In the genomic region with DNA sequence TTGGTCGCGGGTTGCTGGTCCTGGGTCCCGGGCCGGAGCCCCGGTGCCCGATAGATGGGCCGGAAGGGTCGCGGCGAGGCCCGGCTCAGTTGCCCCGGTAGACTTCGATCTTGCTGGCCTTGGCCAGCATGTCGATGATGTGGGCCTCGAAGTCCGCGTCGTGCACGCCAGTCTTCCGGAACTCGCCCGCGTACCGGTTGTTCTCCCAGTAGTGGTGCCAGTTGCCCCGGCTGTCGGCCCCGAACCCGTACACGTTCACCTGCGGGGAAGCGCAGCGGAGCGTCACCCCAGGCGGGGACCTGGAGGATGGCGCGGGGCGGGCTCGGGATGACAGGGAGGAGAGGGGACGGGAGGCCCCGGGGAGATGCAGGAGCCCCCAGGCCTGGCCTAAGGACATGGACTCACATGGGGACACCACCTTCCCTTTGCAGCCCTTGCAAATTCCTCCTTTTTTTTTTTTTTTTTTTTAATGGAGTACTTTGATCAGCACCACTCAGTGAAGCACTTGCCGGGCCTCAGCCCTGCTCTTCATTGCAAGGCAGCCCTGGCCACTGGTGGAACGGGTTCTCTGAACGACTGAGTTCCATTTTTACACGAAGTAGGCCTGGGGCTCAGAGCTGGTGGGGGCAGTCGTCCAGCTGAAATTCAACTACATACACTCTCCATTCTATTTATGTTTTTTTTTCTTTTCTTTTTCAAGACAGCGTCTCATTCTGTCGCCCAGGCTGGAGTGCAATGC, we compare ENCODE assay signal across 1 cellular context.
TF ChIP-seq lines count a peak whose summit lies in the region.

No MANE protein-coding gene starts in this region.

TF ChIP-seq in HEK293, 187 proteins besides CTCF, POLR2A, EP300 and RAD21 (continued from another document and continues in another):
- TF ChIP-seq, protein P1, sequence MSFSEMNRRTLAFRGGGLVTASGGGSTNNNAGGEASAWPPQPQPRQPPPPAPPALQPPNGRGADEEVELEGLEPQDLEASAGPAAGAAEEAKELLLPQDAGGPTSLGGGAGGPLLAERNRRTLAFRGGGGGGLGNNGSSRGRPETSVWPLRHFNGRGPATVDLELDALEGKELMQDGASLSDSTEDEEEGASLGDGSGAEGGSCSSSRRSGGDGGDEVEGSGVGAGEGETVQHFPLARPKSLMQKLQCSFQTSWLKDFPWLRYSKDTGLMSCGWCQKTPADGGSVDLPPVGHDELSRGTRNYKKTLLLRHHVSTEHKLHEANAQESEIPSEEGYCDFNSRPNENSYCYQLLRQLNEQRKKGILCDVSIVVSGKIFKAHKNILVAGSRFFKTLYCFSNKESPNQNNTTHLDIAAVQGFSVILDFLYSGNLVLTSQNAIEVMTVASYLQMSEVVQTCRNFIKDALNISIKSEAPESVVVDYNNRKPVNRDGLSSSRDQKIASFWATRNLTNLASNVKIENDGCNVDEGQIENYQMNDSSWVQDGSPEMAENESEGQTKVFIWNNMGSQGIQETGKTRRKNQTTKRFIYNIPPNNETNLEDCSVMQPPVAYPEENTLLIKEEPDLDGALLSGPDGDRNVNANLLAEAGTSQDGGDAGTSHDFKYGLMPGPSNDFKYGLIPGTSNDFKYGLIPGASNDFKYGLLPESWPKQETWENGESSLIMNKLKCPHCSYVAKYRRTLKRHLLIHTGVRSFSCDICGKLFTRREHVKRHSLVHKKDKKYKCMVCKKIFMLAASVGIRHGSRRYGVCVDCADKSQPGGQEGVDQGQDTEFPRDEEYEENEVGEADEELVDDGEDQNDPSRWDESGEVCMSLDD (tag by site-specific recombination; IDR thresholded peaks at IDR 0.05) = peak; percentile 66; the same call in 1 of the 2 replicates
- no peak for TF ChIP-seq ZNF223 (tag by site-specific recombination; IDR thresholded peaks at IDR 0.05)
- no peak for TF ChIP-seq HOXA7 (CRISPR knock-in tag; IDR thresholded peaks at IDR 0.05; ENCODE audit: borderline replicate concordance)
- no peak for TF ChIP-seq SP2 (tag by site-specific recombination; IDR thresholded peaks at IDR 0.05)
- TF ChIP-seq KLF9 (tag by site-specific recombination; IDR thresholded peaks at IDR 0.05; ENCODE audit: low read depth) = peak; percentile 41; the same call in 1 of the 2 replicates
- no peak for TF ChIP-seq ZNF302 (tag by site-specific recombination; IDR thresholded peaks at IDR 0.05; ENCODE audit: low read depth)
- peak; percentile 28; the same call in 1 of the 2 replicates for TF ChIP-seq SP3 (tag by site-specific recombination; IDR thresholded peaks at IDR 0.05)
- TF ChIP-seq WT1 (tag by site-specific recombination; IDR thresholded peaks at IDR 0.05) = no peak
- TF ChIP-seq ZNF221 (tag by site-specific recombination; IDR thresholded peaks at IDR 0.05; ENCODE audit: borderline replicate concordance) = no peak
- TF ChIP-seq ZBTB7A (tag by site-specific recombination; IDR thresholded peaks at IDR 0.05; ENCODE audit: low read depth) = no peak
- TF ChIP-seq ZFP37 (tag by site-specific recombination; IDR thresholded peaks at IDR 0.05) = peak; percentile 27; the same call in 1 of the 2 replicates
- TF ChIP-seq, protein P2, sequence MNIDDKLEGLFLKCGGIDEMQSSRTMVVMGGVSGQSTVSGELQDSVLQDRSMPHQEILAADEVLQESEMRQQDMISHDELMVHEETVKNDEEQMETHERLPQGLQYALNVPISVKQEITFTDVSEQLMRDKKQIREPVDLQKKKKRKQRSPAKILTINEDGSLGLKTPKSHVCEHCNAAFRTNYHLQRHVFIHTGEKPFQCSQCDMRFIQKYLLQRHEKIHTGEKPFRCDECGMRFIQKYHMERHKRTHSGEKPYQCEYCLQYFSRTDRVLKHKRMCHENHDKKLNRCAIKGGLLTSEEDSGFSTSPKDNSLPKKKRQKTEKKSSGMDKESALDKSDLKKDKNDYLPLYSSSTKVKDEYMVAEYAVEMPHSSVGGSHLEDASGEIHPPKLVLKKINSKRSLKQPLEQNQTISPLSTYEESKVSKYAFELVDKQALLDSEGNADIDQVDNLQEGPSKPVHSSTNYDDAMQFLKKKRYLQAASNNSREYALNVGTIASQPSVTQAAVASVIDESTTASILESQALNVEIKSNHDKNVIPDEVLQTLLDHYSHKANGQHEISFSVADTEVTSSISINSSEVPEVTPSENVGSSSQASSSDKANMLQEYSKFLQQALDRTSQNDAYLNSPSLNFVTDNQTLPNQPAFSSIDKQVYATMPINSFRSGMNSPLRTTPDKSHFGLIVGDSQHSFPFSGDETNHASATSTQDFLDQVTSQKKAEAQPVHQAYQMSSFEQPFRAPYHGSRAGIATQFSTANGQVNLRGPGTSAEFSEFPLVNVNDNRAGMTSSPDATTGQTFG (tag by site-specific recombination; IDR thresholded peaks at IDR 0.05; ENCODE audit: borderline replicate concordance) = no peak
- TF ChIP-seq ZSCAN16 (tag by site-specific recombination; IDR thresholded peaks at IDR 0.05) = no peak
- no peak for TF ChIP-seq ZNF211 (tag by site-specific recombination; IDR thresholded peaks at IDR 0.05; ENCODE audit: low read depth)
- peak; percentile 27; the same call in 1 of the 2 replicates for TF ChIP-seq YY2 (tag by site-specific recombination; IDR thresholded peaks at IDR 0.05)
- peak; percentile 84 for TF ChIP-seq ZXDB (tag by site-specific recombination; IDR thresholded peaks at IDR 0.05)
- 0 out of 2 replicates have a peak, but pooled peaks have one; percentile 15 for TF ChIP-seq ZNF610 (tag by site-specific recombination; IDR thresholded peaks at IDR 0.05; ENCODE audit: borderline replicate concordance)
- 0 out of 2 replicates have a peak, but pooled peaks have one; percentile 23 for TF ChIP-seq ZNF10 (tag by site-specific recombination; IDR thresholded peaks at IDR 0.05)
- TF ChIP-seq, protein P3, sequence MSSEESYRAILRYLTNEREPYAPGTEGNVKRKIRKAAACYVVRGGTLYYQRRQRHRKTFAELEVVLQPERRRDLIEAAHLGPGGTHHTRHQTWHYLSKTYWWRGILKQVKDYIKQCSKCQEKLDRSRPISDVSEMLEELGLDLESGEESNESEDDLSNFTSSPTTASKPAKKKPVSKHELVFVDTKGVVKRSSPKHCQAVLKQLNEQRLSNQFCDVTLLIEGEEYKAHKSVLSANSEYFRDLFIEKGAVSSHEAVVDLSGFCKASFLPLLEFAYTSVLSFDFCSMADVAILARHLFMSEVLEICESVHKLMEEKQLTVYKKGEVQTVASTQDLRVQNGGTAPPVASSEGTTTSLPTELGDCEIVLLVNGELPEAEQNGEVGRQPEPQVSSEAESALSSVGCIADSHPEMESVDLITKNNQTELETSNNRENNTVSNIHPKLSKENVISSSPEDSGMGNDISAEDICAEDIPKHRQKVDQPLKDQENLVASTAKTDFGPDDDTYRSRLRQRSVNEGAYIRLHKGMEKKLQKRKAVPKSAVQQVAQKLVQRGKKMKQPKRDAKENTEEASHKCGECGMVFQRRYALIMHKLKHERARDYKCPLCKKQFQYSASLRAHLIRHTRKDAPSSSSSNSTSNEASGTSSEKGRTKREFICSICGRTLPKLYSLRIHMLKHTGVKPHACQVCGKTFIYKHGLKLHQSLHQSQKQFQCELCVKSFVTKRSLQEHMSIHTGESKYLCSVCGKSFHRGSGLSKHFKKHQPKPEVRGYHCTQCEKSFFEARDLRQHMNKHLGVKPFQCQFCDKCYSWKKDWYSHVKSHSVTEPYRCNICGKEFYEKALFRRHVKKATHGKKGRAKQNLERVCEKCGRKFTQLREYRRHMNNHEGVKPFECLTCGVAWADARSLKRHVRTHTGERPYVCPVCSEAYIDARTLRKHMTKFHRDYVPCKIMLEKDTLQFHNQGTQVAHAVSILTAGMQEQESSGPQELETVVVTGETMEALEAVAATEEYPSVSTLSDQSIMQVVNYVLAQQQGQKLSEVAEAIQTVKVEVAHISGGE (tag by site-specific recombination; conservative IDR thresholded peaks at IDR 0.05; ENCODE audit: low read depth) = peak; percentile 48; the same call in 1 of the 2 replicates
- no peak for TF ChIP-seq ZNF2 (tag by site-specific recombination; IDR thresholded peaks at IDR 0.05)
- no peak for TF ChIP-seq ZNF280C (tag by site-specific recombination; IDR thresholded peaks at IDR 0.05)
- TF ChIP-seq, protein P4, sequence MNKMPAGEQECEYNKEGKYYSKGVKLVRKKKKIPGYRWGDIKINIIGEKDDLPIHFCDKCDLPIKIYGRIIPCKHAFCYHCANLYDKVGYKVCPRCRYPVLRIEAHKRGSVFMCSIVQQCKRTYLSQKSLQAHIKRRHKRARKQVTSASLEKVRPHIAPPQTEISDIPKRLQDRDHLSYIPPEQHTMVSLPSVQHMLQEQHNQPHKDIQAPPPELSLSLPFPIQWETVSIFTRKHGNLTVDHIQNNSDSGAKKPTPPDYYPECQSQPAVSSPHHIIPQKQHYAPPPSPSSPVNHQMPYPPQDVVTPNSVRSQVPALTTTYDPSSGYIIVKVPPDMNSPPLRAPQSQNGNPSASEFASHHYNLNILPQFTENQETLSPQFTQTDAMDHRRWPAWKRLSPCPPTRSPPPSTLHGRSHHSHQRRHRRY (tag by site-specific recombination; IDR thresholded peaks at IDR 0.05) = no peak
- TF ChIP-seq ZSCAN30 (tag by site-specific recombination; IDR thresholded peaks at IDR 0.05) = 0 out of 2 replicates have a peak, but pooled peaks have one; percentile 20
- TF ChIP-seq ZNF843 (tag by site-specific recombination; IDR thresholded peaks at IDR 0.05) = no peak
- TF ChIP-seq, protein P5, sequence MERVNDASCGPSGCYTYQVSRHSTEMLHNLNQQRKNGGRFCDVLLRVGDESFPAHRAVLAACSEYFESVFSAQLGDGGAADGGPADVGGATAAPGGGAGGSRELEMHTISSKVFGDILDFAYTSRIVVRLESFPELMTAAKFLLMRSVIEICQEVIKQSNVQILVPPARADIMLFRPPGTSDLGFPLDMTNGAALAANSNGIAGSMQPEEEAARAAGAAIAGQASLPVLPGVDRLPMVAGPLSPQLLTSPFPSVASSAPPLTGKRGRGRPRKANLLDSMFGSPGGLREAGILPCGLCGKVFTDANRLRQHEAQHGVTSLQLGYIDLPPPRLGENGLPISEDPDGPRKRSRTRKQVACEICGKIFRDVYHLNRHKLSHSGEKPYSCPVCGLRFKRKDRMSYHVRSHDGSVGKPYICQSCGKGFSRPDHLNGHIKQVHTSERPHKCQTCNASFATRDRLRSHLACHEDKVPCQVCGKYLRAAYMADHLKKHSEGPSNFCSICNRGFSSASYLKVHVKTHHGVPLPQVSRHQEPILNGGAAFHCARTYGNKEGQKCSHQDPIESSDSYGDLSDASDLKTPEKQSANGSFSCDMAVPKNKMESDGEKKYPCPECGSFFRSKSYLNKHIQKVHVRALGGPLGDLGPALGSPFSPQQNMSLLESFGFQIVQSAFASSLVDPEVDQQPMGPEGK (tag by site-specific recombination; IDR thresholded peaks at IDR 0.05) = peak; percentile 48; the same call in 1 of the 2 replicates
- TF ChIP-seq, protein P6, sequence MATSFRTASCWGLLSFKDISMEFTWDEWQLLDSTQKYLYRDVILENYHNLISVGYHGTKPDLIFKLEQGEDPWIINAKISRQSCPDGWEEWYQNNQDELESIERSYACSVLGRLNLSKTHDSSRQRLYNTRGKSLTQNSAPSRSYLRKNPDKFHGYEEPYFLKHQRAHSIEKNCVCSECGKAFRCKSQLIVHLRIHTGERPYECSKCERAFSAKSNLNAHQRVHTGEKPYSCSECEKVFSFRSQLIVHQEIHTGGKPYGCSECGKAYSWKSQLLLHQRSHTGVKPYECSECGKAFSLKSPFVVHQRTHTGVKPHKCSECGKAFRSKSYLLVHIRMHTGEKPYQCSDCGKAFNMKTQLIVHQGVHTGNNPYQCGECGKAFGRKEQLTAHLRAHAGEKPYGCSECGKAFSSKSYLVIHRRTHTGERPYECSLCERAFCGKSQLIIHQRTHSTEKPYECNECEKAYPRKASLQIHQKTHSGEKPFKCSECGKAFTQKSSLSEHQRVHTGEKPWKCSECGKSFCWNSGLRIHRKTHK (tag by site-specific recombination; IDR thresholded peaks at IDR 0.05) = no peak
- TF ChIP-seq, protein P7, sequence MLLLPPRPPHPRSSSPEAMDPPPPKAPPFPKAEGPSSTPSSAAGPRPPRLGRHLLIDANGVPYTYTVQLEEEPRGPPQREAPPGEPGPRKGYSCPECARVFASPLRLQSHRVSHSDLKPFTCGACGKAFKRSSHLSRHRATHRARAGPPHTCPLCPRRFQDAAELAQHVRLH (tag by site-specific recombination; IDR thresholded peaks at IDR 0.05) = 0 out of 2 replicates have a peak, but pooled peaks have one; percentile 9
- TF ChIP-seq ZNF19 (tag by site-specific recombination; IDR thresholded peaks at IDR 0.05; ENCODE audit: low read depth) = no peak
- peak; percentile 30; the same call in 1 of the 2 replicates for TF ChIP-seq ZNF692 (tag by site-specific recombination; IDR thresholded peaks at IDR 0.05)
- TF ChIP-seq ZNF777 (tag by site-specific recombination; IDR thresholded peaks at IDR 0.05; ENCODE audit: borderline replicate concordance) = peak; percentile 61; the same call in 1 of the 2 replicates
- TF ChIP-seq ZBTB20 (tag by site-specific recombination; IDR thresholded peaks at IDR 0.05) = peak; percentile 100
- TF ChIP-seq ZNF274 (IDR thresholded peaks at IDR 0.05; ENCODE audit: low read length) = no peak
- no peak for TF ChIP-seq ZNF274 (tag by site-specific recombination; IDR thresholded peaks at IDR 0.05; ENCODE audit: borderline replicate concordance)
- TF ChIP-seq ZNF37A (tag by site-specific recombination; IDR thresholded peaks at IDR 0.05) = no peak
- no peak for TF ChIP-seq ZNF548 (tag by site-specific recombination; IDR thresholded peaks at IDR 0.05)
- TF ChIP-seq ZNF350 (tag by site-specific recombination; IDR thresholded peaks at IDR 0.05) = no peak
- no peak for TF ChIP-seq ZNF558 (tag by site-specific recombination; IDR thresholded peaks at IDR 0.05)
- peak; percentile 82 for TF ChIP-seq ZBTB8A (tag by site-specific recombination; IDR thresholded peaks at IDR 0.05)
